ENCODE assay signal across 22 cellular contexts in the genomic region with DNA sequence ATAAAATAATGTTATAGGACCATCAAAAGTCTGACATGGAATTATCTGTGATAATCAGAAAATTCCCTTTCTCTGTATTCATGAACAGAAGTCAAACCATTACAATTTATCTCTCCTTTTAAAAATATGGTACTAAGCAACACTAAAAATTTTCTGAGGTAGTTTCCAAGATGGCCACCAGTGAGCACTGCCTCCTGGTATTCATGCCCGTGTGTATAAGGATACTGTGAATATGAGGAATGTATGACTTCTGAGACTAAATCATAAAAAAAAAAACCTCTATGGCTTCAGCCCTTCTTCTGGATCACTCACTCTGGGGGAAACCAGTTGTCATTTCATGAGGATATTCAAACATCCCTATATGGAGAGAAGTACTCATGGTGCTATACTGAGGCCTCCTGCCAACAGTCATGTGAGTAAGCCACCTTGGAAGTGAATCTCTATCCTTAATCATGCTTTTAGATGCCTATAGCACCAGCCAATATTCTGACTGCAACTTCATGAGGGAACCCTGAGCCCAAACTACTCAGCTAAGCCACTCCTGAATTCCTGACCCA.
DNase-seq lines count a peak whose midpoint lies in the region; ATAC-seq lines count a peak whose summit lies in the region.
"Had no signal": no experiment of that assay in that cellular context is flagged by ENCODE, and none has a peak within 500 bp of the region (broad histone marks: within the 10 kb centered on the region; RNA-seq: fewer than 3 reads in every experiment).

No MANE protein-coding gene starts in this region.

- no peaks in the 10 kb centered on the region for H3K9me3 Mint-ChIP-seq in activated naive CD4-positive, alpha-beta T cell treated with anti-CD3 and anti-CD28 coated beads, Interleukin-2, amount 50 U/mL, for 24 hours
- H3K9me3 Mint-ChIP-seq: activated naive CD4-positive, alpha-beta T cell treated with anti-CD3 and anti-CD28 coated beads for 36 hours; GM23338; stimulated activated naive CD8-positive, alpha-beta T cell treated with anti-CD3 and anti-CD28 coated beads, Interleukin-15, Interleukin-2, amounts not matched to agents 100 ng/mL and 50 ng/mL, for 24 hours had no signal

- H3K36me3 Mint-ChIP-seq in activated naive CD4-positive, alpha-beta T cell treated with anti-CD3 and anti-CD28 coated beads, Interleukin-2, amount 50 U/mL, for 24 hours = peaks cover 9% of the 10 kb centered on the region

- H3K27ac Mint-ChIP-seq in activated naive CD4-positive, alpha-beta T cell treated with anti-CD3 and anti-CD28 coated beads, Interleukin-2, amount 50 U/mL, for 24 hours = peak overlapping the region; percentile 46
- H3K27ac Mint-ChIP-seq: activated naive CD4-positive, alpha-beta T cell treated with anti-CD3 and anti-CD28 coated beads for 36 hours; GM23338; stimulated activated naive CD8-positive, alpha-beta T cell treated with anti-CD3 and anti-CD28 coated beads, Interleukin-15, Interleukin-2, amounts not matched to agents 100 ng/mL and 50 ng/mL, for 24 hours had no signal

- no peaks in the 10 kb centered on the region for H3K4me1 Mint-ChIP-seq in activated naive CD4-positive, alpha-beta T cell treated with anti-CD3 and anti-CD28 coated beads, Interleukin-2, amount 50 U/mL, for 24 hours
- H3K4me1 Mint-ChIP-seq: GM23338 had no signal

- H3K4me3 Mint-ChIP-seq in activated naive CD4-positive, alpha-beta T cell treated with anti-CD3 and anti-CD28 coated beads, Interleukin-2, amount 50 U/mL, for 24 hours = no peak overlapping the region
- H3K4me3 Mint-ChIP-seq: activated naive CD4-positive, alpha-beta T cell treated with anti-CD3 and anti-CD28 coated beads for 36 hours; GM23338; stimulated activated naive CD8-positive, alpha-beta T cell treated with anti-CD3 and anti-CD28 coated beads, Interleukin-15, Interleukin-2, amounts not matched to agents 100 ng/mL and 50 ng/mL, for 24 hours had no signal

- no peaks in the 10 kb centered on the region for H3K27me3 Mint-ChIP-seq in activated naive CD4-positive, alpha-beta T cell treated with anti-CD3 and anti-CD28 coated beads, Interleukin-2, amount 50 U/mL, for 24 hours
- H3K27me3 Mint-ChIP-seq: stimulated activated naive CD8-positive, alpha-beta T cell treated with anti-CD3 and anti-CD28 coated beads, Interleukin-15, Interleukin-2, amounts not matched to agents 100 ng/mL and 50 ng/mL, for 24 hours had no signal

- ATAC-seq in GM18909 (IDR thresholded peaks at IDR 0.05; ENCODE audit: poor library complexity, unreplicated experiment) = no peak
- no peak for ATAC-seq in GM19397 (IDR thresholded peaks at IDR 0.05; ENCODE audit: unreplicated experiment)
- ATAC-seq: GM23338, upper lobe of right lung had no signal

- DNase-seq in activated naive CD4-positive, alpha-beta T cell treated with anti-CD3 and anti-CD28 coated beads, Interleukin-2, amount 50 U/mL, for 16 hours = no peak
- DNase-seq in RKO (ENCODE audit: low spot score) (peak; percentile 57), fibroblast of gingiva (ENCODE audit: low read depth) (peak; percentile 10), activated gamma-delta T cell treated with Interleukin-2 at 50 U/mL for 16 hours (no peak)
- no peak for DNase-seq in activated CD4-positive, CD25-positive, alpha-beta regulatory T cell treated with anti-CD3 and anti-CD28 coated beads, Interleukin-2, amount 50 U/mL, for 72 hours
- DNase-seq: activated naive CD4-positive, alpha-beta T cell treated with anti-CD3 and anti-CD28 coated beads for 36 hours; Caco-2; dorsolateral prefrontal cortex; esophagus squamous epithelium; GF-D8; KG1; left cardiac atrium; NCI-H1105; NCI-H69; retina; T1000; upper lobe of right lung had no signal

Comparison
In these comparisons a context has a peak if more than half of its experiments do, and no peak if none do; other contexts are left out.
1. DNase-seq: peak in RKO (single experiment) and fibroblast of gingiva (single experiment); none in activated naive CD4-positive, alpha-beta T cell treated with anti-CD3 and anti-CD28 coated beads, Interleukin-2, amount 50 U/mL, for 16 hours (single experiment), activated CD4-positive, CD25-positive, alpha-beta regulatory T cell treated with anti-CD3 and anti-CD28 coated beads, Interleukin-2, amount 50 U/mL, for 72 hours (single experiment) and activated gamma-delta T cell treated with Interleukin-2 at 50 U/mL for 16 hours (single experiment).